In the genomic region with DNA sequence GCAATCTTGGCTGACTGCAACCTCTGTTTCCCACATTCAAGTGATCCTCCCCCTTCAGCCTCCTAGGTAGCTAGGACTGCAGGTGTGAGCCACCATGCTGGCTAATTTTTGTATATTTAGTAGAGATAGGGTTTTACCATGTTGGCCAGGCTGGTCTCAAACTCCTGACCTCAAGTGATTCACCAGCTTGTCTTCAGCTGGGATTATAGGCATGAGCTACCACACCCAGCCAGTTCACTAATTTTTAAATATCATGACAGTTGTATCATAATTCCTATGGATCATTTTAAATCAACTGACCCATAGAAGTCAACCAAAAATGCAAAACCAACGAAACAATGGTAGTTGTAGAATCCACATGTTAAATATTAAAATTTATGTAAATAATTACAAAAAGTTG, we compare ENCODE assay signal across 22 cellular contexts. TPM values are rescaled to one million over a fixed set of nuclear protein-coding genes. Genes with fewer than 3 reads are reported as not detected.
DNase-seq lines count a peak whose midpoint lies in the region; ATAC-seq and TF ChIP-seq lines count a peak whose summit lies in the region.
"Had no signal": no experiment of that assay in that cellular context is flagged by ENCODE, and none has a peak within 500 bp of the region (broad histone marks: within the 10 kb centered on the region; RNA-seq: fewer than 3 reads in every experiment).

No MANE protein-coding gene starts in this region.

- DNase-seq in right atrium auricular region (ENCODE audit: low spot score) (no peak), Right ventricle myocardium superior (no peak), NCI-H226 (peak; percentile 12), trophoblast cell (peak; percentile 6 to 31), transverse colon (no peak), NCI-H69 (lab: John Stamatoyannopoulos, UW) (no peak), mucosa of descending colon (no peak)
- DNase-seq: AML-193; CD4-positive, alpha-beta memory T cell; COR-L47; KBM-7; MV-4-11; NCI-H1105; NCI-H146; NCI-H1930; NCI-H446 treated with DMSO at 0.1 percent for 48 hours; PC-9; SHP77 had no signal

- H3K36me3 ChIP-seq in right atrium auricular region (no peaks in the 10 kb centered on the region), trophoblast cell (ENCODE audit: control insufficient read depth in 1 of 2, insufficient read depth in 2 of 2, low read length in 2 of 2) (no peaks in the 10 kb centered on the region), transverse colon (no peaks in the 10 kb centered on the region), mucosa of descending colon (ENCODE audit: low read depth) (no peaks in the 10 kb centered on the region)
- H3K36me3 ChIP-seq: HAP-1 had no signal

- no peak overlapping the region for H2BK120ac ChIP-seq in trophoblast cell (ENCODE audit: insufficient read depth, low read length, poor library complexity)

- H3K18ac ChIP-seq in trophoblast cell (ENCODE audit: low read length) = no peak overlapping the region

- no peak overlapping the region for H3K9ac ChIP-seq in trophoblast cell (ENCODE audit: low read length)
- H3K9ac ChIP-seq: BLaER1 treated with 17β-estradiol and CSF1 and Interleukin-3, amounts not matched to agents 10 nM and 100 nM had no signal

- no peak overlapping the region for H2AK5ac ChIP-seq in trophoblast cell (ENCODE audit: low read length)

- TF ChIP-seq POLR2A in transverse colon (IDR thresholded peaks at IDR 0.05) = no peak

- no peak overlapping the region for H3K14ac ChIP-seq in trophoblast cell (ENCODE audit: low read length)

- TF ChIP-seq EP300 in transverse colon (IDR thresholded peaks at IDR 0.05; ENCODE audit: low read depth) = no peak

- H3K4ac ChIP-seq in trophoblast cell (ENCODE audit: low read depth, low read length) = peak overlapping the region; percentile 27

- H4K91ac ChIP-seq in trophoblast cell (ENCODE audit: low read depth, low read length) = no peak overlapping the region

- H3K79me2 ChIP-seq in trophoblast cell (ENCODE audit: control insufficient read depth, insufficient read depth, low read length, poor library complexity) = peaks cover 10% of the 10 kb centered on the region

- no peak overlapping the region for H4K8ac ChIP-seq in trophoblast cell (ENCODE audit: low read depth, low read length)

- no peaks in the 10 kb centered on the region for H3K79me1 ChIP-seq in trophoblast cell (ENCODE audit: low read length)

- H2AFZ ChIP-seq in trophoblast cell (ENCODE audit: insufficient read depth, low read length, poor library complexity) = no peak overlapping the region
- H2AFZ ChIP-seq: GM23338, PC-9 had no signal

- WGBS in trophoblast cell (ENCODE audit: extremely low coverage, insufficient coverage, insufficient read length) = no CpG with 5 or more reads among the region's 1 CpG
- WGBS in transverse colon (ENCODE audit: low coverage in 1 of 2), 2 donors = 80 to 86% methylated on average over 1 of the region's 1 CpG

- no peak overlapping the region for H2BK12ac ChIP-seq in trophoblast cell (ENCODE audit: low read length)

- H3K27me3 ChIP-seq in right atrium auricular region (no peaks in the 10 kb centered on the region), trophoblast cell (ENCODE audit: insufficient read depth, low read length) (no peaks in the 10 kb centered on the region), transverse colon (no peaks in the 10 kb centered on the region)
- H3K27me3 ChIP-seq: BLaER1 treated with 17β-estradiol and CSF1 and Interleukin-3, amounts not matched to agents 10 nM and 100 nM had no signal

- ATAC-seq in Right ventricle myocardium superior (ENCODE audit: poor library complexity) (no peak), mucosa of descending colon (no peak)
- ATAC-seq: GM23338 had no signal

- TF ChIP-seq CTCF in right atrium auricular region (IDR thresholded peaks at IDR 0.05) = no peak
- no peak for TF ChIP-seq CTCF in transverse colon (IDR thresholded peaks at IDR 0.05)
- no peak for TF ChIP-seq CTCF in mucosa of descending colon (IDR thresholded peaks at IDR 0.05)

- no peak overlapping the region for H3K4me2 ChIP-seq in trophoblast cell (ENCODE audit: low read length)
- H3K4me2 ChIP-seq: GM23338, PC-9 had no signal

- H3K9me3 ChIP-seq in right atrium auricular region = no peaks in the 10 kb centered on the region
- H3K9me3 ChIP-seq in trophoblast cell (ENCODE audit: insufficient read depth, low read depth, low read length) = no peaks in the 10 kb centered on the region
- no peaks in the 10 kb centered on the region for H3K9me3 ChIP-seq in transverse colon
- H3K9me3 ChIP-seq in mucosa of descending colon = no peaks in the 10 kb centered on the region
- H3K9me3 ChIP-seq: A549; BLaER1 treated with 17β-estradiol and CSF1 and Interleukin-3, amounts not matched to agents 10 nM and 100 nM; HAP-1 had no signal

- H3K4me3 ChIP-seq in right atrium auricular region (no peak overlapping the region), trophoblast cell (ENCODE audit: low read depth, low read length) (no peak overlapping the region), transverse colon (no peak overlapping the region), mucosa of descending colon (no peak overlapping the region)
- H3K4me3 ChIP-seq: A549; BLaER1 treated with 17β-estradiol and CSF1 and Interleukin-3, amounts not matched to agents 10 nM and 100 nM; GM23338; HAP-1; PC-9 had no signal

- H3K23ac ChIP-seq in trophoblast cell (ENCODE audit: low read length) = no peak overlapping the region

- in situ Hi-C loops in transverse colon (cut with MboI; ENCODE audit: low pct_ligation_motif_present in 1 of 4, low pct_unique_long_range_greater_than_20kb in 1 of 4, low sequenced_read_pairs in 3 of 4) = no loop called here

- H4K12ac ChIP-seq in trophoblast cell (ENCODE audit: low read depth, low read length) = no peak overlapping the region

- H3K4me1 ChIP-seq in right atrium auricular region (peaks cover 0 to 76% of the 10 kb centered on the region in 2 donors), trophoblast cell (ENCODE audit: control insufficient read depth in 1 of 2, insufficient read depth in 2 of 2, low read length in 2 of 2) (peaks cover 4 to 6% of the 10 kb centered on the region in 2 experiments), transverse colon (peaks cover 17 to 65% (median 27%) of the 10 kb centered on the region in 4 donors), mucosa of descending colon (ENCODE audit: low read depth) (peaks cover 34% of the 10 kb centered on the region)

- intact Hi-C loops in Right ventricle myocardium superior (cut with DNase I) = no loop called here
- intact Hi-C loops in transverse colon (cut with DNase I; ENCODE audit: low total_unique reads) = no loop called here
- intact Hi-C loops in mucosa of descending colon (cut with DNase I, micrococcal nuclease) = no loop called here

- H2BK5ac ChIP-seq in trophoblast cell (ENCODE audit: low read depth, low read length, poor library complexity) = no peak overlapping the region

- H3K27ac ChIP-seq in right atrium auricular region (peak overlapping the region; percentile 53 to 79), trophoblast cell (ENCODE audit: low read depth, low read length) (no peak overlapping the region), transverse colon (no peak overlapping the region)
- H3K27ac ChIP-seq: A549; BLaER1 treated with 17β-estradiol and CSF1 and Interleukin-3, amounts not matched to agents 10 nM and 100 nM; PC-9 had no signal

RNA-seq across cellular contexts. Expression of a gene that starts 35.1 kb away (rescaled TPM):
- 100 to 1,000 TPM; 140 to 178 TPM for total RNA-seq in right atrium auricular region
- 142 TPM for total RNA-seq in Right ventricle myocardium superior
- polyA plus RNA-seq in trophoblast cell (2013) = 56.2 and 59.5 TPM in 2 replicates
- total RNA-seq in transverse colon = 100 to 1,000 TPM in 3 of 4 donors, 10 to 100 TPM in 1; 98.4 to 283 (median 132) TPM
- 10 to 100 TPM; 75.4 to 99.7 (median 76.9) TPM for total RNA-seq in mucosa of descending colon

Comparison
In these comparisons a context has a peak if more than half of its experiments do, and no peak if none do; other contexts are left out.
1. DNase-seq: peak in NCI-H226 (single experiment) and trophoblast cell (2 of 2); none in right atrium auricular region (single experiment), Right ventricle myocardium superior (single experiment), transverse colon (single experiment), NCI-H69 (single experiment) and mucosa of descending colon (0 of 3).
2. H3K27ac ChIP-seq: peak in right atrium auricular region (2 of 2); none in trophoblast cell (single experiment) and transverse colon (0 of 4).